Comparison of ENCODE assay signal across 8 cellular contexts in genomic region chr2:191150451-191151314, GRCh38. TPM values are rescaled to one million over a fixed set of nuclear protein-coding genes. Genes with fewer than 3 reads are reported as not detected.
DNase-seq lines count a peak whose midpoint lies in the region; ATAC-seq, FAIRE-seq and TF ChIP-seq lines count a peak whose summit lies in the region.

TSS of gene STAT4 (minus strand) at chr2:191150994. CDS start at chr2:191148203, 2,791 bp downstream.

- H3K36me3 Mint-ChIP-seq in activated CD8-positive, alpha-beta memory T cell treated with anti-CD3 and anti-CD28 coated beads, Interleukin-2, amount 10 ng/mL, durations not matched to agents 7 days and 5 days = peaks cover 23% of the 10 kb centered on the region
- H3K36me3 Mint-ChIP-seq in nephron (ENCODE audit: low read depth) = no peaks in the 10 kb centered on the region

- no peaks in the 10 kb centered on the region for H3K9me3 Mint-ChIP-seq in activated CD8-positive, alpha-beta memory T cell treated with anti-CD3 and anti-CD28 coated beads, Interleukin-2, amount 10 ng/mL, durations not matched to agents 7 days and 5 days (ENCODE audit: low read depth)
- H3K9me3 Mint-ChIP-seq in nephron = no peaks in the 10 kb centered on the region

- no peak for FAIRE-seq in RCC 7860 (lab: Jason Lieb, UNC)

- peak within 1 kb of the TSS; percentile 95 for H3K27ac Mint-ChIP-seq in activated CD8-positive, alpha-beta memory T cell treated with anti-CD3 and anti-CD28 coated beads, Interleukin-2, amount 10 ng/mL, durations not matched to agents 7 days and 5 days
- no peak within 1 kb of the TSS for H3K27ac Mint-ChIP-seq in nephron

- H3K27ac ChIP-seq in HEK293 (ENCODE audit: extremely low read depth, low read depth, low read length) = no peak within 1 kb of the TSS; the same call in 1 of the 2 replicates
- peak within 1 kb of the TSS; percentile 30 to 70 for H3K27ac ChIP-seq in esophagus (ENCODE audit: low read depth in 2 of 2, low read length in 1 of 2)

- WGBS in esophagus, 2 donors = 1 to 4% methylated on average over 39 of the region's 39 CpGs

- no peaks in the 10 kb centered on the region for H3K4me1 ChIP-seq in HEK293 (ENCODE audit: control insufficient read depth, insufficient read depth, low read length)
- H3K4me1 ChIP-seq in esophagus (ENCODE audit: control insufficient read depth in 2 of 2, insufficient read depth in 2 of 2, low read length in 1 of 2) = no peaks in the 10 kb centered on the region

- H3K36me3 ChIP-seq in HEK293 (ENCODE audit: control insufficient read depth in 2 of 2, insufficient read depth in 1 of 2, low read length in 2 of 2) (no peaks in the 10 kb centered on the region), esophagus (ENCODE audit: control insufficient read depth in 2 of 2, insufficient read depth in 2 of 2, low read length in 1 of 2) (no peaks in the 10 kb centered on the region)

- TF ChIP-seq CTCF in GM12865 (IDR thresholded peaks at IDR 0.05; ENCODE audit: insufficient read depth, low read depth, low read length, missing control alignments) (no peak), HEK293 (tag by site-specific recombination; IDR thresholded peaks at IDR 0.05) (no peak), nephron (IDR thresholded peaks at IDR 0.05; ENCODE audit: unreplicated experiment in 3 of 3) (no peak)

- DNase-seq in GM12865 (ENCODE audit: low read depth) (peak; percentile 59), NCI-H2227 (lab: John Stamatoyannopoulos, UW; ENCODE audit: unreplicated experiment) (peak; percentile 64), RCC 7860 (ENCODE audit: low spot score) (no peak)
- DNase-seq in activated CD8-positive, alpha-beta memory T cell treated with anti-CD3 and anti-CD28 coated beads, Interleukin-2, amount 10 ng/mL, durations not matched to agents 7 days and 5 days = peak; percentile 92
- peak; percentile 86 for DNase-seq in stimulated activated naive CD8-positive, alpha-beta T cell treated with anti-CD3 and anti-CD28 coated beads, Interleukin-15, Interleukin-2, amounts not matched to agents 100 U/mL and 50 U/mL, for 24 hours

- no peaks in the 10 kb centered on the region for H3K27me3 Mint-ChIP-seq in activated CD8-positive, alpha-beta memory T cell treated with anti-CD3 and anti-CD28 coated beads, Interleukin-2, amount 10 ng/mL, durations not matched to agents 7 days and 5 days
- H3K27me3 Mint-ChIP-seq in nephron (ENCODE audit: low read depth) = peaks cover 39% of the 10 kb centered on the region

- peak within 1 kb of the TSS; percentile 59 for H3K4me3 ChIP-seq in GM12865 (ENCODE audit: low read depth, low read length)
- H3K4me3 ChIP-seq in HEK293 (ENCODE audit: low read depth, low read length) = peak within 1 kb of the TSS; percentile 35
- H3K4me3 ChIP-seq in esophagus (ENCODE audit: low read depth in 1 of 2, low read length in 2 of 2) = peak within 1 kb of the TSS; percentile 44 to 63

- no peaks in the 10 kb centered on the region for H3K27me3 ChIP-seq in esophagus (ENCODE audit: control insufficient read depth in 1 of 2, insufficient read depth in 2 of 2, low read length in 2 of 2)

- H3K4me1 Mint-ChIP-seq in activated CD8-positive, alpha-beta memory T cell treated with anti-CD3 and anti-CD28 coated beads, Interleukin-2, amount 10 ng/mL, durations not matched to agents 7 days and 5 days = peaks cover 69% of the 10 kb centered on the region
- H3K4me1 Mint-ChIP-seq in nephron = peaks cover 6% of the 10 kb centered on the region

- CTCF ChIA-PET in HEK293 (lab: Yijun Ruan, JAX) = interaction anchor here (0.6 to 1.5 kb wide), 6 partner anchors 14 to 869 kb away, joined by 3 to 10 read pairs (median 3); no protein-coding TSS in a partner anchor
- CTCF ChIA-PET in activated CD8-positive, alpha-beta memory T cell treated with anti-CD3 and anti-CD28 coated beads, Interleukin-2, amount 10 ng/mL, durations not matched to agents 7 days and 5 days (lab: Charles Lee) = interaction anchor here (1.1 to 5.3 kb wide), 6 partner anchors 22 to 98 kb away, joined by 3 to 60 read pairs (median 12); no protein-coding TSS in a partner anchor

- POLR2A ChIA-PET in HEK293 (lab: Yijun Ruan, JAX) = interaction anchor here (0.5 kb wide), 1 partner anchor 621 kb away, joined by 3 read pairs; no protein-coding TSS in a partner anchor

- ATAC-seq in activated CD8-positive, alpha-beta memory T cell treated with anti-CD3 and anti-CD28 coated beads, Interleukin-2, amount 10 ng/mL, durations not matched to agents 7 days and 5 days = peak; percentile 84
- ATAC-seq in stimulated activated naive CD8-positive, alpha-beta T cell treated with anti-CD3 and anti-CD28 coated beads, Interleukin-15, Interleukin-2, amounts not matched to agents 100 U/mL and 50 U/mL, for 24 hours = peak; percentile 92

- peak within 1 kb of the TSS; percentile 94 for H3K4me3 Mint-ChIP-seq in activated CD8-positive, alpha-beta memory T cell treated with anti-CD3 and anti-CD28 coated beads, Interleukin-2, amount 10 ng/mL, durations not matched to agents 7 days and 5 days
- H3K4me3 Mint-ChIP-seq in nephron = peak within 1 kb of the TSS; percentile 77 to 80 (median 79)

- H3K9me3 ChIP-seq in HEK293 (ENCODE audit: control insufficient read depth, insufficient read depth, low read depth, low read length) = no peaks in the 10 kb centered on the region
- H3K9me3 ChIP-seq in esophagus (ENCODE audit: control insufficient read depth in 2 of 2, insufficient read depth in 1 of 2, low read depth in 1 of 2, low read length in 1 of 2) = no peaks in the 10 kb centered on the region

TF ChIP-seq in HEK293, 187 proteins besides CTCF, POLR2A, EP300 and RAD21 (continues in another document):
- no peak for TF ChIP-seq ZNF292 (tag by site-specific recombination; IDR thresholded peaks at IDR 0.05; ENCODE audit: borderline replicate concordance, low read depth)
- no peak for TF ChIP-seq YY2 (tag by site-specific recombination; IDR thresholded peaks at IDR 0.05)
- no peak for TF ChIP-seq ZFP3 (tag by site-specific recombination; IDR thresholded peaks at IDR 0.05; ENCODE audit: low read depth)
- TF ChIP-seq ZNF830 (tag by site-specific recombination; IDR thresholded peaks at IDR 0.05; ENCODE audit: low read depth) = no peak
- TF ChIP-seq PBX3 (CRISPR knock-in tag; IDR thresholded peaks at IDR 0.05) = 0 out of 2 replicates have a peak, but pooled peaks have one; percentile 22
- TF ChIP-seq ZNF600 (tag by site-specific recombination; IDR thresholded peaks at IDR 0.05) = 0 out of 2 replicates have a peak, but pooled peaks have one; percentile 56
- TF ChIP-seq ZSCAN16 (tag by site-specific recombination; IDR thresholded peaks at IDR 0.05) = no peak
- no peak for TF ChIP-seq ZNF747 (tag by site-specific recombination; IDR thresholded peaks at IDR 0.05)
- no peak for TF ChIP-seq PRDM1 (tag by site-specific recombination; IDR thresholded peaks at IDR 0.05)
- no peak for TF ChIP-seq ZBTB17 (tag by site-specific recombination; IDR thresholded peaks at IDR 0.05)
- TF ChIP-seq BCL11A (tag by site-specific recombination; IDR thresholded peaks at IDR 0.05; ENCODE audit: low read depth) = no peak
- TF ChIP-seq PRDM6 (tag by site-specific recombination; IDR thresholded peaks at IDR 0.05) = no peak
- TF ChIP-seq ZNF211 (tag by site-specific recombination; IDR thresholded peaks at IDR 0.05; ENCODE audit: low read depth) = no peak
- no peak for TF ChIP-seq ZNF654 (tag by site-specific recombination; IDR thresholded peaks at IDR 0.05; ENCODE audit: low read depth)
- TF ChIP-seq KLF7 (tag by site-specific recombination; IDR thresholded peaks at IDR 0.05; ENCODE audit: borderline replicate concordance) = no peak
- TF ChIP-seq TRIM28 (IDR thresholded peaks at IDR 0.05; ENCODE audit: borderline replicate concordance, low read length) = peak; percentile 70; the same call in 1 of the 2 replicates
- peak; percentile 32; the same call in 1 of the 2 replicates for TF ChIP-seq SP2 (tag by site-specific recombination; IDR thresholded peaks at IDR 0.05)
- TF ChIP-seq ZNF169 (tag by site-specific recombination; IDR thresholded peaks at IDR 0.05) = no peak
- no peak for TF ChIP-seq ZNF133 (tag by site-specific recombination; IDR thresholded peaks at IDR 0.05)
- no peak for TF ChIP-seq ZNF580 (tag by site-specific recombination; IDR thresholded peaks at IDR 0.05)

RNA-seq across cellular contexts. Expression of gene STAT4, which starts in this region (rescaled TPM):
- 100 to 1,000 TPM; 101 to 109 TPM for total RNA-seq in activated CD8-positive, alpha-beta memory T cell treated with anti-CD3 and anti-CD28 coated beads, Interleukin-2, amount 10 ng/mL, durations not matched to agents 7 days and 5 days
- polyA plus RNA-seq in esophagus = under 1 TPM; 0.67 to 0.75 TPM
